ENCODE assay signal across 1 cellular context in the genomic region with DNA sequence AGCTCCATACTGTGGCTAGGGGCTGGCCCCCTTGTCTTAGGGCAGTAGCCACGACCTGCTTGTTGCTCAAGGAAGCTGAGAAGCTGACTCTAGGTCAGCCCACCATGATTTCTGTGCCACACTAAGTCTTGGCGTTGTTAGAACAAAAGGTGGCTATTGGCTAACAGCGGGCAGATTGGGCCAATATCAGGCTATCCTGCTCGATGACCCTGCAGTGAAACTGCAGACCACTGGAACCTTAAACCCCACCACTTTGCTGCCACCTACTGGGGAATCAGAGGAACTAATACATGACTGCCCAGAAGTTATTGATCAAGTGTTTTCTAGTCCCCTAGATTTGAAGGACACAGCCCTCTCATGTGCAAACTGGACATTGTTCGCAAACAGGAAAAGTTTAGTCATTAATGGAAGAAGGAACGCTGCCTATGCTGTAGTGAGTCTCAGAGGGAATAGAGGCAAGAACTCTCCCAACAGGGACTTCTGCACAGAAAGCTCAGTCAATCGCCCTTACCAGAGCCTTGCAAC.
TF ChIP-seq lines count a peak whose summit lies in the region.

No MANE protein-coding gene starts in this region.

TF ChIP-seq in HepG2, 621 proteins besides CTCF, POLR2A, EP300 and RAD21 (continued from another document and continues in another):
- TF ChIP-seq, protein P1, sequence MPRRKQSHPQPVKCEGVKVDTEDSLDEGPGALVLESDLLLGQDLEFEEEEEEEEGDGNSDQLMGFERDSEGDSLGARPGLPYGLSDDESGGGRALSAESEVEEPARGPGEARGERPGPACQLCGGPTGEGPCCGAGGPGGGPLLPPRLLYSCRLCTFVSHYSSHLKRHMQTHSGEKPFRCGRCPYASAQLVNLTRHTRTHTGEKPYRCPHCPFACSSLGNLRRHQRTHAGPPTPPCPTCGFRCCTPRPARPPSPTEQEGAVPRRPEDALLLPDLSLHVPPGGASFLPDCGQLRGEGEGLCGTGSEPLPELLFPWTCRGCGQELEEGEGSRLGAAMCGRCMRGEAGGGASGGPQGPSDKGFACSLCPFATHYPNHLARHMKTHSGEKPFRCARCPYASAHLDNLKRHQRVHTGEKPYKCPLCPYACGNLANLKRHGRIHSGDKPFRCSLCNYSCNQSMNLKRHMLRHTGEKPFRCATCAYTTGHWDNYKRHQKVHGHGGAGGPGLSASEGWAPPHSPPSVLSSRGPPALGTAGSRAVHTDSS (CRISPR knock-in tag; conservative IDR thresholded peaks at IDR 0.05), result no peak
- TF ChIP-seq SMYD3 (CRISPR knock-in tag; IDR thresholded peaks at IDR 0.05) (no peak), NFKB2 (CRISPR knock-in tag; IDR thresholded peaks at IDR 0.05; ENCODE audit: borderline replicate concordance) (no peak), ZNF460 (CRISPR knock-in tag; IDR thresholded peaks at IDR 0.05; ENCODE audit: borderline replicate concordance) (no peak), ZMYM2 (CRISPR knock-in tag; IDR thresholded peaks at IDR 0.05) (no peak), ZNF572 (CRISPR knock-in tag; IDR thresholded peaks at IDR 0.05) (no peak), ZNF761 (CRISPR knock-in tag; conservative IDR thresholded peaks at IDR 0.05) (no peak), FOXK2 (IDR thresholded peaks at IDR 0.05) (no peak), ZNF569 (CRISPR knock-in tag; IDR thresholded peaks at IDR 0.05; ENCODE audit: borderline replicate concordance) (no peak), GPN1 (CRISPR knock-in tag; IDR thresholded peaks at IDR 0.05; ENCODE audit: borderline replicate concordance) (no peak), ZNF850 (CRISPR knock-in tag; conservative IDR thresholded peaks at IDR 0.05) (no peak), AHR (CRISPR knock-in tag; IDR thresholded peaks at IDR 0.05) (no peak), SP1 (IDR thresholded peaks at IDR 0.05) (no peak), SP1 (CRISPR knock-in tag; IDR thresholded peaks at IDR 0.05) (no peak), KMT2B (CRISPR knock-in tag; IDR thresholded peaks at IDR 0.05) (no peak), PTBP1 (IDR thresholded peaks at IDR 0.05; ENCODE audit: low read depth, low read length, poor library complexity, severe bottlenecking) (no peak), KDM4B (CRISPR knock-in tag; IDR thresholded peaks at IDR 0.05) (no peak), FIP1L1 (IDR thresholded peaks at IDR 0.05; ENCODE audit: borderline replicate concordance, insufficient read depth, low read depth, low read length) (no peak), ZNF430 (CRISPR knock-in tag; IDR thresholded peaks at IDR 0.05) (no peak), ZNF776 (CRISPR knock-in tag; IDR thresholded peaks at IDR 0.05) (no peak), ZC3H13 (CRISPR knock-in tag; IDR thresholded peaks at IDR 0.05) (no peak), GABPA (IDR thresholded peaks at IDR 0.05; ENCODE audit: low read depth, low read length) (no peak), GABPA (CRISPR knock-in tag; IDR thresholded peaks at IDR 0.05; ENCODE audit: low read depth) (no peak)
- TF ChIP-seq, protein P2, sequence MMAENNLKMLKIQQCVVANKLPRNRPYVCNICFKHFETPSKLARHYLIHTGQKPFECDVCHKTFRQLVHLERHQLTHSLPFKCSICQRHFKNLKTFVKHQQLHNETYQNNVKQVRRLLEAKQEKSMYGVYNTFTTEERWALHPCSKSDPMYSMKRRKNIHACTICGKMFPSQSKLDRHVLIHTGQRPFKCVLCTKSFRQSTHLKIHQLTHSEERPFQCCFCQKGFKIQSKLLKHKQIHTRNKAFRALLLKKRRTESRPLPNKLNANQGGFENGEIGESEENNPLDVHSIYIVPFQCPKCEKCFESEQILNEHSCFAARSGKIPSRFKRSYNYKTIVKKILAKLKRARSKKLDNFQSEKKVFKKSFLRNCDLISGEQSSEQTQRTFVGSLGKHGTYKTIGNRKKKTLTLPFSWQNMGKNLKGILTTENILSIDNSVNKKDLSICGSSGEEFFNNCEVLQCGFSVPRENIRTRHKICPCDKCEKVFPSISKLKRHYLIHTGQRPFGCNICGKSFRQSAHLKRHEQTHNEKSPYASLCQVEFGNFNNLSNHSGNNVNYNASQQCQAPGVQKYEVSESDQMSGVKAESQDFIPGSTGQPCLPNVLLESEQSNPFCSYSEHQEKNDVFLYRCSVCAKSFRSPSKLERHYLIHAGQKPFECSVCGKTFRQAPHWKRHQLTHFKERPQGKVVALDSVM (CRISPR knock-in tag; IDR thresholded peaks at IDR 0.05), result no peak
- TF ChIP-seq, protein P3, sequence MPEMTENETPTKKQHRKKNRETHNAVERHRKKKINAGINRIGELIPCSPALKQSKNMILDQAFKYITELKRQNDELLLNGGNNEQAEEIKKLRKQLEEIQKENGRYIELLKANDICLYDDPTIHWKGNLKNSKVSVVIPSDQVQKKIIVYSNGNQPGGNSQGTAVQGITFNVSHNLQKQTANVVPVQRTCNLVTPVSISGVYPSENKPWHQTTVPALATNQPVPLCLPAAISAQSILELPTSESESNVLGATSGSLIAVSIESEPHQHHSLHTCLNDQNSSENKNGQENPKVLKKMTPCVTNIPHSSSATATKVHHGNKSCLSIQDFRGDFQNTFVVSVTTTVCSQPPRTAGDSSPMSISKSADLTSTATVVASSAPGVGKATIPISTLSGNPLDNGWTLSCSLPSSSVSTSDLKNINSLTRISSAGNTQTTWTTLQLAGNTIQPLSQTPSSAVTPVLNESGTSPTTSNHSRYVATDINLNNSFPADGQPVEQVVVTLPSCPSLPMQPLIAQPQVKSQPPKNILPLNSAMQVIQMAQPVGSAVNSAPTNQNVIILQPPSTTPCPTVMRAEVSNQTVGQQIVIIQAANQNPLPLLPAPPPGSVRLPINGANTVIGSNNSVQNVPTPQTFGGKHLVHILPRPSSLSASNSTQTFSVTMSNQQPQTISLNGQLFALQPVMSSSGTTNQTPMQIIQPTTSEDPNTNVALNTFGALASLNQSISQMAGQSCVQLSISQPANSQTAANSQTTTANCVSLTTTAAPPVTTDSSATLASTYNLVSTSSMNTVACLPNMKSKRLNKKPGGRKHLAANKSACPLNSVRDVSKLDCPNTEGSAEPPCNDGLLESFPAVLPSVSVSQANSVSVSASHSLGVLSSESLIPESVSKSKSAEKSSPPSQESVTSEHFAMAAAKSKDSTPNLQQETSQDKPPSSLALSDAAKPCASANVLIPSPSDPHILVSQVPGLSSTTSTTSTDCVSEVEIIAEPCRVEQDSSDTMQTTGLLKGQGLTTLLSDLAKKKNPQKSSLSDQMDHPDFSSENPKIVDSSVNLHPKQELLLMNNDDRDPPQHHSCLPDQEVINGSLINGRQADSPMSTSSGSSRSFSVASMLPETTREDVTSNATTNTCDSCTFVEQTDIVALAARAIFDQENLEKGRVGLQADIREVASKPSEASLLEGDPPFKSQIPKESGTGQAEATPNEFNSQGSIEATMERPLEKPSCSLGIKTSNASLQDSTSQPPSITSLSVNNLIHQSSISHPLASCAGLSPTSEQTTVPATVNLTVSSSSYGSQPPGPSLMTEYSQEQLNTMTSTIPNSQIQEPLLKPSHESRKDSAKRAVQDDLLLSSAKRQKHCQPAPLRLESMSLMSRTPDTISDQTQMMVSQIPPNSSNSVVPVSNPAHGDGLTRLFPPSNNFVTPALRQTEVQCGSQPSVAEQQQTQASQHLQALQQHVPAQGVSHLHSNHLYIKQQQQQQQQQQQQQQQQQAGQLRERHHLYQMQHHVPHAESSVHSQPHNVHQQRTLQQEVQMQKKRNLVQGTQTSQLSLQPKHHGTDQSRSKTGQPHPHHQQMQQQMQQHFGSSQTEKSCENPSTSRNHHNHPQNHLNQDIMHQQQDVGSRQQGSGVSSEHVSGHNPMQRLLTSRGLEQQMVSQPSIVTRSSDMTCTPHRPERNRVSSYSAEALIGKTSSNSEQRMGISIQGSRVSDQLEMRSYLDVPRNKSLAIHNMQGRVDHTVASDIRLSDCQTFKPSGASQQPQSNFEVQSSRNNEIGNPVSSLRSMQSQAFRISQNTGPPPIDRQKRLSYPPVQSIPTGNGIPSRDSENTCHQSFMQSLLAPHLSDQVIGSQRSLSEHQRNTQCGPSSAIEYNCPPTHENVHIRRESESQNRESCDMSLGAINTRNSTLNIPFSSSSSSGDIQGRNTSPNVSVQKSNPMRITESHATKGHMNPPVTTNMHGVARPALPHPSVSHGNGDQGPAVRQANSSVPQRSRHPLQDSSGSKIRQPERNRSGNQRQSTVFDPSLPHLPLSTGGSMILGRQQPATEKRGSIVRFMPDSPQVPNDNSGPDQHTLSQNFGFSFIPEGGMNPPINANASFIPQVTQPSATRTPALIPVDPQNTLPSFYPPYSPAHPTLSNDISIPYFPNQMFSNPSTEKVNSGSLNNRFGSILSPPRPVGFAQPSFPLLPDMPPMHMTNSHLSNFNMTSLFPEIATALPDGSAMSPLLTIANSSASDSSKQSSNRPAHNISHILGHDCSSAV (CRISPR knock-in tag; IDR thresholded peaks at IDR 0.05; ENCODE audit: borderline replicate concordance), result no peak
- TF ChIP-seq, protein P4, sequence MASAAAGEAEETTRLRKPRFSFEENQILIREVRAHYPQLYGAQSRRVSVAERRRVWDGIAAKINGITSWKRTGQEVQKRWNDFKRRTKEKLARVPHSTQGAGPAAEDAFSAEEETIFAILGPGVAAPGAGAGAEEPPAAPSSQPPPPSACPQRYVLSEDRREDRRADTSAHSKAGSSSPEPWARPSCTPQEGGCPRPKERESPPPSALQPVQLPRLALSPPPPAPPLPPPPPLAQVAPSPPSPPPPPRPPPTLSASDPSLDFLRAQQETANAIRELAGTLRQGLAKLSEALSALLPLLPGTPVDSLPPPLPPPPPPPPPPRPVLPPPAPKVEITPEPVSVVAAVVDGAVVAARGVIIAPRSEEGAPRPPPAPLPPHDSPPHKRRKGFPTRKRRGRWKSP (CRISPR knock-in tag; IDR thresholded peaks at IDR 0.05), result 0 out of 2 replicates have a peak, but pooled peaks have one; percentile 61
- TF ChIP-seq, protein P5, sequence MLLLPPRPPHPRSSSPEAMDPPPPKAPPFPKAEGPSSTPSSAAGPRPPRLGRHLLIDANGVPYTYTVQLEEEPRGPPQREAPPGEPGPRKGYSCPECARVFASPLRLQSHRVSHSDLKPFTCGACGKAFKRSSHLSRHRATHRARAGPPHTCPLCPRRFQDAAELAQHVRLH (CRISPR knock-in tag; IDR thresholded peaks at IDR 0.05; ENCODE audit: borderline replicate concordance, low read depth), result no peak
- TF ChIP-seq, protein P6, sequence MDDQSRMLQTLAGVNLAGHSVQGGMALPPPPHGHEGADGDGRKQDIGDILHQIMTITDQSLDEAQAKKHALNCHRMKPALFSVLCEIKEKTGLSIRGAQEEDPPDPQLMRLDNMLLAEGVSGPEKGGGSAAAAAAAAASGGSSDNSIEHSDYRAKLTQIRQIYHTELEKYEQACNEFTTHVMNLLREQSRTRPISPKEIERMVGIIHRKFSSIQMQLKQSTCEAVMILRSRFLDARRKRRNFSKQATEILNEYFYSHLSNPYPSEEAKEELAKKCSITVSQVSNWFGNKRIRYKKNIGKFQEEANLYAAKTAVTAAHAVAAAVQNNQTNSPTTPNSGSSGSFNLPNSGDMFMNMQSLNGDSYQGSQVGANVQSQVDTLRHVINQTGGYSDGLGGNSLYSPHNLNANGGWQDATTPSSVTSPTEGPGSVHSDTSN (CRISPR knock-in tag; IDR thresholded peaks at IDR 0.05; ENCODE audit: borderline replicate concordance), result no peak
- TF ChIP-seq, protein P7, sequence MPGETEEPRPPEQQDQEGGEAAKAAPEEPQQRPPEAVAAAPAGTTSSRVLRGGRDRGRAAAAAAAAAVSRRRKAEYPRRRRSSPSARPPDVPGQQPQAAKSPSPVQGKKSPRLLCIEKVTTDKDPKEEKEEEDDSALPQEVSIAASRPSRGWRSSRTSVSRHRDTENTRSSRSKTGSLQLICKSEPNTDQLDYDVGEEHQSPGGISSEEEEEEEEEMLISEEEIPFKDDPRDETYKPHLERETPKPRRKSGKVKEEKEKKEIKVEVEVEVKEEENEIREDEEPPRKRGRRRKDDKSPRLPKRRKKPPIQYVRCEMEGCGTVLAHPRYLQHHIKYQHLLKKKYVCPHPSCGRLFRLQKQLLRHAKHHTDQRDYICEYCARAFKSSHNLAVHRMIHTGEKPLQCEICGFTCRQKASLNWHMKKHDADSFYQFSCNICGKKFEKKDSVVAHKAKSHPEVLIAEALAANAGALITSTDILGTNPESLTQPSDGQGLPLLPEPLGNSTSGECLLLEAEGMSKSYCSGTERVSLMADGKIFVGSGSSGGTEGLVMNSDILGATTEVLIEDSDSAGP (CRISPR knock-in tag; IDR thresholded peaks at IDR 0.05; ENCODE audit: borderline replicate concordance), result no peak
- TF ChIP-seq, protein P8, sequence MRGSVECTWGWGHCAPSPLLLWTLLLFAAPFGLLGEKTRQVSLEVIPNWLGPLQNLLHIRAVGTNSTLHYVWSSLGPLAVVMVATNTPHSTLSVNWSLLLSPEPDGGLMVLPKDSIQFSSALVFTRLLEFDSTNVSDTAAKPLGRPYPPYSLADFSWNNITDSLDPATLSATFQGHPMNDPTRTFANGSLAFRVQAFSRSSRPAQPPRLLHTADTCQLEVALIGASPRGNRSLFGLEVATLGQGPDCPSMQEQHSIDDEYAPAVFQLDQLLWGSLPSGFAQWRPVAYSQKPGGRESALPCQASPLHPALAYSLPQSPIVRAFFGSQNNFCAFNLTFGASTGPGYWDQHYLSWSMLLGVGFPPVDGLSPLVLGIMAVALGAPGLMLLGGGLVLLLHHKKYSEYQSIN (CRISPR knock-in tag; IDR thresholded peaks at IDR 0.05; ENCODE audit: borderline replicate concordance), result no peak
- TF ChIP-seq, protein P9, sequence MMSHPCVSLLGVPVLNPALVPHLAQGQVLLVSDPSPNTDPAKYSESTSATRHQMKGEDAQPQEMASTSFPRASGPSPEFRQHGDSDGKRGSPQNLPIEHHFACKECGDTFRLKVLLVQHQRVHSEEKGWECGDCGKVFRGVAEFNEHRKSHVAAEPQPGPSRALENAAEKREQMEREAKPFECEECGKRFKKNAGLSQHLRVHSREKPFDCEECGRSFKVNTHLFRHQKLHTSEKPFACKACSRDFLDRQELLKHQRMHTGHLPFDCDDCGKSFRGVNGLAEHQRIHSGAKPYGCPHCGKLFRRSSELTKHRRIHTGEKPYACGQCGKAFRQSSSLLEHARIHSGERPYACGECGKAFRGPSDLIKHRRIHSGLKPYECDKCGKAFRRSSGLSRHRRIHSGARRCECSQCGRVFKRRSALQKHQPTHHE (CRISPR knock-in tag; IDR thresholded peaks at IDR 0.05; ENCODE audit: borderline replicate concordance), result no peak
- TF ChIP-seq, protein P10, sequence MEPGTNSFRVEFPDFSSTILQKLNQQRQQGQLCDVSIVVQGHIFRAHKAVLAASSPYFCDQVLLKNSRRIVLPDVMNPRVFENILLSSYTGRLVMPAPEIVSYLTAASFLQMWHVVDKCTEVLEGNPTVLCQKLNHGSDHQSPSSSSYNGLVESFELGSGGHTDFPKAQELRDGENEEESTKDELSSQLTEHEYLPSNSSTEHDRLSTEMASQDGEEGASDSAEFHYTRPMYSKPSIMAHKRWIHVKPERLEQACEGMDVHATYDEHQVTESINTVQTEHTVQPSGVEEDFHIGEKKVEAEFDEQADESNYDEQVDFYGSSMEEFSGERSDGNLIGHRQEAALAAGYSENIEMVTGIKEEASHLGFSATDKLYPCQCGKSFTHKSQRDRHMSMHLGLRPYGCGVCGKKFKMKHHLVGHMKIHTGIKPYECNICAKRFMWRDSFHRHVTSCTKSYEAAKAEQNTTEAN (CRISPR knock-in tag; conservative IDR thresholded peaks at IDR 0.05), result no peak
